In genomic region chr2:237214963-237215362, GRCh38 we compare ENCODE assay signal across 2 cellular contexts.
TF ChIP-seq lines count a peak whose summit lies in the region.

No MANE protein-coding gene starts in this region.

TF ChIP-seq in IMR-90, 13 proteins besides CTCF, POLR2A, EP300 and RAD21:
- no peak for TF ChIP-seq MAFK (IDR thresholded peaks at IDR 0.05; ENCODE audit: low read depth, low read length)
- peak; percentile 57; the same call in 1 of the 2 replicates for TF ChIP-seq CEBPB (IDR thresholded peaks at IDR 0.05; ENCODE audit: low read depth, low read length)

TF ChIP-seq in GM12878, 131 proteins besides CTCF, POLR2A, EP300 and RAD21:
- peak; percentile 66 for TF ChIP-seq BCL3 (IDR thresholded peaks at IDR 0.05; ENCODE audit: borderline replicate concordance, insufficient read depth, low read depth, low read length, poor library complexity, severe bottlenecking)
- TF ChIP-seq BMI1 (IDR thresholded peaks at IDR 0.05; ENCODE audit: borderline replicate concordance) = no peak
